In the genomic region with DNA sequence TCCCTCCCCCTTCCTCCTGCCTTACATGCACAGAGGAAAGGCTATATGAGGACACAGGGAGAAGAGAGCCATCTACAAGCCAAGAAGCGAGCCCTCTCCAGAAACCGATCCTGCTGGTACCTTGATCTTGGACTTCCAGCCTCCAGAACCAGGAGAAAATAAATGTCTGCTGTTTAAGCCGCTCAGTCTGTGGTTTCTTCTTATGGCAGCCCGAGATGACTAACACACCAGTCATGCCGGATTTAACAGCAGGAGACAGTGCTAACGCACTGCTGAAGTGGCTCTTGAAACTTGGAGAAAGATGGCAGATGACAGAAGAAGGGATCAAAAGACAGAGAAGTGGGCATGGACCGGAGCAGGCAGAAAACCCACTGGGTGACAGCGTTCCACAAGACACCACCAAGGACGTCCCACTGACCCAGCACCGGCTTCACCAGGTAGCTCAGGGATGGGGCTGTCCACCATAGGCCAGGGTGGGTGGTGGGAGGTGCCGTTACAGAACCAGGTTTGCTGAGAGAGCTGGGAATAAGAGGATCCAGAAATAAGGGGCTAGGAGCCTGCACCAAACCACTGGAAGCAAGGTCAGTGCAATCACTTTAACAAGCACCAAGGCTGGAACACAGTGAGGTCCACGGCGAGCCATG, we compare ENCODE assay signal across 14 cellular contexts. TPM values are rescaled to one million over a fixed set of nuclear protein-coding genes. Genes with fewer than 3 reads are reported as not detected.
DNase-seq lines count a peak whose midpoint lies in the region; ATAC-seq and TF ChIP-seq lines count a peak whose summit lies in the region.
"Had no signal": no experiment of that assay in that cellular context is flagged by ENCODE, and none has a peak within 500 bp of the region (broad histone marks: within the 10 kb centered on the region; RNA-seq: fewer than 3 reads in every experiment).

No MANE protein-coding gene starts in this region.

- CTCF ChIA-PET in MCF 10A (lab: Yijun Ruan, JAX): interaction anchor here (0.6 to 0.9 kb wide), 2 partner anchors 24 to 226 kb away, joined by 3 to 5 read pairs; no protein-coding TSS in a partner anchor
- CTCF ChIA-PET in Panc1 (lab: Charles Lee): no interaction called here

- POLR2A ChIA-PET in MCF 10A (lab: Yijun Ruan, JAX) (no interaction called here), Panc1 (lab: Charles Lee) (no interaction called here)

- no peak overlapping the region for H3K27ac Mint-ChIP-seq in MCF 10A (ENCODE audit: low read depth, unreplicated experiment)
- H3K27ac Mint-ChIP-seq: activated T-cell treated with anti-CD3 and anti-CD28 coated beads, Interleukin-2, amount 50 U/mL, for 24 hours had no signal

- peaks cover 6% of the 10 kb centered on the region for H3K4me1 Mint-ChIP-seq in MCF 10A (ENCODE audit: insufficient read depth, unreplicated experiment)

- H3K27me3 ChIP-seq in breast epithelium (peaks cover 7 to 15% of the 10 kb centered on the region in 2 donors), Panc1 (ENCODE audit: control insufficient read depth, insufficient read depth, low read length) (no peaks in the 10 kb centered on the region)
- H3K27me3 ChIP-seq in effector memory CD4-positive, alpha-beta T cell (replicated peaks; ENCODE audit: control insufficient read depth, insufficient read depth, low read length, poor library complexity, severe bottlenecking): peaks cover 13% of the 10 kb centered on the region
- H3K27me3 ChIP-seq: thyroid gland had no signal

- H3K27ac ChIP-seq in breast epithelium (no peak overlapping the region), Panc1 (ENCODE audit: low read length) (no peak overlapping the region), epithelial cell of prostate (no peak overlapping the region)
- no peak overlapping the region for H3K27ac ChIP-seq in effector memory CD4-positive, alpha-beta T cell (ENCODE audit: insufficient read depth, low read length, poor library complexity, severe bottlenecking)
- H3K27ac ChIP-seq: gastrocnemius medialis, thyroid gland, VCaP had no signal

- no peaks in the 10 kb centered on the region for H3K36me3 Mint-ChIP-seq in MCF 10A (ENCODE audit: insufficient read depth, unreplicated experiment)

- H3K36me3 ChIP-seq in breast epithelium (no peaks in the 10 kb centered on the region), Panc1 (ENCODE audit: control insufficient read depth, insufficient read depth, low read length) (no peaks in the 10 kb centered on the region)
- H3K36me3 ChIP-seq in effector memory CD4-positive, alpha-beta T cell (ENCODE audit: control insufficient read depth, insufficient read depth, low read length): no peaks in the 10 kb centered on the region
- H3K36me3 ChIP-seq: gastrocnemius medialis, HAP-1, thyroid gland had no signal

- DNase-seq in MCF 10A (ENCODE audit: unreplicated experiment) (peak; percentile 58), breast epithelium (ENCODE audit: low spot score in 2 of 2) (no peak), Panc1 (ENCODE audit: low read depth, low spot score) (no peak), epithelial cell of prostate (ENCODE audit: low read depth, low spot score) (peak; percentile 51)
- no peak for DNase-seq in activated naive CD4-positive, alpha-beta T cell treated with Interleukin-2 at 50 U/mL for 16 hours
- DNase-seq in effector memory CD4-positive, alpha-beta T cell: no peak
- DNase-seq: activated T-cell treated with anti-CD3 and anti-CD28 coated beads, Interleukin-2, amount 50 U/mL, for 24 hours; gastrocnemius medialis; NK-92 treated with Interleukin-12 subunit alpha and Interleukin-12 subunit beta, amount 100 ng/mL, for 24 hours; thyroid gland had no signal

- H3K27me3 Mint-ChIP-seq in MCF 10A (ENCODE audit: insufficient read depth, unreplicated experiment): no peaks in the 10 kb centered on the region

- H3K4me3 Mint-ChIP-seq in MCF 10A (ENCODE audit: unreplicated experiment): no peak overlapping the region
- H3K4me3 Mint-ChIP-seq: activated T-cell treated with anti-CD3 and anti-CD28 coated beads, Interleukin-2, amount 50 U/mL, for 24 hours had no signal

- intact Hi-C loops in MCF 10A (cut with micrococcal nuclease) (no loop called here), breast epithelium (cut with DNase I; ENCODE audit: low total_unique reads) (loop anchor here (5.0 kb wide), 1 partner anchor 408 kb away; no protein-coding TSS in a partner anchor), Panc1 (cut with micrococcal nuclease; ENCODE audit: unreplicated experiment) (no loop called here)

- no peak overlapping the region for H3K4me3 ChIP-seq in breast epithelium
- H3K4me3 ChIP-seq in Panc1 (ENCODE audit: low read depth in 2 of 2, low read length in 2 of 2): no peak overlapping the region
- no peak overlapping the region for H3K4me3 ChIP-seq in effector memory CD4-positive, alpha-beta T cell (ENCODE audit: insufficient read depth, low read depth, low read length, poor library complexity, severe bottlenecking)
- H3K4me3 ChIP-seq: gastrocnemius medialis, HAP-1, thyroid gland had no signal

- TF ChIP-seq CTCF in MCF 10A (IDR thresholded peaks at IDR 0.05; ENCODE audit: unreplicated experiment) (no peak), breast epithelium (IDR thresholded peaks at IDR 0.05) (no peak), Panc1 (IDR thresholded peaks at IDR 0.05) (no peak)

- H3K9me3 ChIP-seq in breast epithelium: no peaks in the 10 kb centered on the region
- no peaks in the 10 kb centered on the region for H3K9me3 ChIP-seq in Panc1 (ENCODE audit: control insufficient read depth, insufficient read depth, low read depth, low read length)
- H3K9me3 ChIP-seq in effector memory CD4-positive, alpha-beta T cell (ENCODE audit: control insufficient read depth, low read length): no peaks in the 10 kb centered on the region
- H3K9me3 ChIP-seq: gastrocnemius medialis, HAP-1, thyroid gland had no signal

- peak; percentile 80 for ATAC-seq in Panc1
- ATAC-seq in GM19324 (IDR thresholded peaks at IDR 0.05; ENCODE audit: low FRiP score, unreplicated experiment): no peak
- ATAC-seq in HG03521 (IDR thresholded peaks at IDR 0.05; ENCODE audit: unreplicated experiment): no peak
- ATAC-seq: gastrocnemius medialis had no signal

- no TSS peak for BruUV-seq in MCF 10A (replicated peaks; lab: Mats Ljungman, UMichigan)
- no TSS peak for BruUV-seq in Panc1 (replicated peaks; lab: Mats Ljungman, UMichigan)

- in situ Hi-C loops in Panc1 (cut with HindIII; ENCODE audit: low pct_unique_long_range_greater_than_20kb, low sequenced_read_pairs): no loop called here

- no peak for TF ChIP-seq POLR2A in breast epithelium (IDR thresholded peaks at IDR 0.05)

- H3K9me3 Mint-ChIP-seq in MCF 10A (ENCODE audit: unreplicated experiment): peaks cover 19% of the 10 kb centered on the region

- peaks cover 3 to 6% of the 10 kb centered on the region in 2 donors for H3K4me1 ChIP-seq in breast epithelium
- no peaks in the 10 kb centered on the region; the same call in 1 of the 2 replicates for H3K4me1 ChIP-seq in Panc1 (ENCODE audit: control insufficient read depth, insufficient read depth, low read length)
- H3K4me1 ChIP-seq in effector memory CD4-positive, alpha-beta T cell (ENCODE audit: control insufficient read depth, insufficient read depth, low read length, poor library complexity, severe bottlenecking): peaks cover 4% of the 10 kb centered on the region
- H3K4me1 ChIP-seq: HAP-1 had no signal

RNA-seq across cellular contexts. Expression of gene MAN2B2, which starts 6.2 kb away (rescaled TPM):
- total RNA-seq in MCF 10A (2022) (12.5 and 13.9 TPM in 2 replicates), breast epithelium (10 to 100 TPM; 18.7 to 49.8 (median 19.6) TPM), Panc1 (2021; ENCODE audit: unreplicated experiment) (34.4 TPM)
- polyA plus RNA-seq in Panc1 (2012; ENCODE audit: insufficient read length): 34.6 TPM

Comparison
In these comparisons a context has a peak if more than half of its experiments do, and no peak if none do; other contexts are left out.
1. DNase-seq: peak in MCF 10A (single experiment) and epithelial cell of prostate (single experiment); none in breast epithelium (0 of 2), Panc1 (single experiment), activated naive CD4-positive, alpha-beta T cell treated with Interleukin-2 at 50 U/mL for 16 hours (single experiment) and effector memory CD4-positive, alpha-beta T cell (0 of 3).